ENCODE assay signal across 8 cellular contexts in genomic region chr4:87006531-87007344, GRCh38.
DNase-seq lines count a peak whose midpoint lies in the region; ATAC-seq and TF ChIP-seq lines count a peak whose summit lies in the region.

No MANE protein-coding gene starts in this region.

- no peaks in the 10 kb centered on the region for H3K36me3 ChIP-seq in OCI-LY3 (replicated peaks; ENCODE audit: low read depth, low read length)
- no peaks in the 10 kb centered on the region for H3K36me3 ChIP-seq in mucosa of rectum (ENCODE audit: control insufficient read depth in 2 of 2, insufficient read depth in 2 of 2, low read length in 2 of 2)

- H3K27ac ChIP-seq in OCI-LY3 (ENCODE audit: low read length) (peak overlapping the region; percentile 82), mucosa of rectum (ENCODE audit: low read depth in 2 of 2, low read length in 2 of 2) (peak overlapping the region; percentile 95 to 96)

- ATAC-seq in GM21528 (IDR thresholded peaks at IDR 0.05; ENCODE audit: low FRiP score, unreplicated experiment) = peak; percentile 78

- H3K9me3 ChIP-seq in OCI-LY3 (ENCODE audit: insufficient read depth, low read length) (no peaks in the 10 kb centered on the region), mucosa of rectum (ENCODE audit: control insufficient read depth in 2 of 2, low read length in 2 of 2) (no peaks in the 10 kb centered on the region)

- H3K9ac ChIP-seq in OCI-LY3 (ENCODE audit: low read length) (peak overlapping the region; percentile 84), mucosa of rectum (ENCODE audit: low read depth in 1 of 2, low read length in 2 of 2) (peak overlapping the region; percentile 92 to 94)

- H3K27me3 ChIP-seq in OCI-LY3 (ENCODE audit: low read depth, low read length) = no peaks in the 10 kb centered on the region
- no peaks in the 10 kb centered on the region for H3K27me3 ChIP-seq in mucosa of rectum (ENCODE audit: control insufficient read depth in 2 of 2, insufficient read depth in 2 of 2, low read length in 2 of 2)

- peak overlapping the region; percentile 78; the same call in 1 of the 2 replicates for H2AFZ ChIP-seq in OCI-LY3 (ENCODE audit: low read depth, low read length)

- peak overlapping the region; percentile 92 for H3K4me2 ChIP-seq in OCI-LY3 (ENCODE audit: low read length)

- peaks cover 57% of the 10 kb centered on the region for H3K79me2 ChIP-seq in OCI-LY3 (ENCODE audit: low read length)

- peak; percentile 5; the same call in 1 of the 2 replicates for TF ChIP-seq CTCF in OCI-LY3 (IDR thresholded peaks at IDR 0.05; ENCODE audit: low read depth, low read length)
- TF ChIP-seq CTCF in epithelial cell of proximal tubule (conservative IDR thresholded peaks at IDR 0.05; ENCODE audit: low read depth, low read length) = peak; percentile 32

- H3K4me1 ChIP-seq in OCI-LY3 (ENCODE audit: low read length) (peaks cover 41% of the 10 kb centered on the region), mucosa of rectum (ENCODE audit: control insufficient read depth in 2 of 2, insufficient read depth in 2 of 2, low read length in 2 of 2) (peaks cover 37 to 46% of the 10 kb centered on the region in 2 donors)

- H4K20me1 ChIP-seq in OCI-LY3 (ENCODE audit: insufficient read depth, low read length) = peaks cover 41% of the 10 kb centered on the region

- peak overlapping the region; percentile 93 for H3K4me3 ChIP-seq in OCI-LY3 (ENCODE audit: low read length)
- peak overlapping the region; percentile 86 for H3K4me3 ChIP-seq in epithelial cell of proximal tubule (ENCODE audit: low read depth, low read length)
- H3K4me3 ChIP-seq in mucosa of rectum (ENCODE audit: low read length in 2 of 2) = peak overlapping the region; percentile 98

- DNase-seq in DMS153 treated with DMSO at 0.1 percent for 48 hours (lab: John Stamatoyannopoulos, UW; ENCODE audit: unreplicated experiment) (peak; percentile 91), HuH-7.5 (ENCODE audit: low spot score) (peak; percentile 60), activated T-cell treated with anti-CD3 and anti-CD28 coated beads for 4 hours (peak; percentile 78), epithelial cell of proximal tubule (ENCODE audit: low read depth) (no peak)
- DNase-seq in stimulated activated CD8-positive, alpha-beta memory T cell treated with anti-CD3 and anti-CD28 coated beads, Interleukin-4, amount 100 ng/mL, for 4 hours (ENCODE audit: low read depth in 2 of 2, low spot score in 1 of 2) = peak; percentile 70 to 74
